11 cellular contexts compared by ENCODE assay signal in the genomic region with DNA sequence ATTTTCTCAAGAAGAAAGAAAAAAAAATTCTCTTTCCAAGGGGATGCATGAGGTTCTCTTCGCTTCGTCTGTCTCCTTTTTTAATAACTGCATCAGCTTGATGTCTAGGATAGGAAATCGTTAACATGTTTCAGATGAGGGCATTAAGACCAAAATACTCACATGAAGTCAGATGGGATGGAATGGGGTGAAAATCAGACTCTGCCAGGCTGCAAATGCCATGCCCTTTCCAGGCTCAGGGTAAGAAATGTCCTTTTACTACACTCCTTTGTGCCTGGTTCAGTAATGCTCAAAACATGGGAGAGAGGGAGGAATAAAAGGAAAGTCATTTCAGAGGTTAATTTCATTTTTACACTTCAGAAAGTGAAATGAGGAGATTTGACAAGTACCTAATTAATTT.
"Had no signal": no experiment of that assay in that cellular context is flagged by ENCODE, and none has a peak within 500 bp of the region (broad histone marks: within the 10 kb centered on the region; RNA-seq: fewer than 3 reads in every experiment).

No MANE protein-coding gene starts in this region.

- DNase-seq: central memory CD4-positive, alpha-beta T cell; immature natural killer cell; mesendoderm; naive thymus-derived CD4-positive, alpha-beta T cell; nephron progenitor cell; stimulated activated CD4-positive, alpha-beta T cell treated with anti-CD3 and anti-CD28 coated beads, Interleukin-2, amount 100 ng/mL, for 48 hours; stimulated activated naive CD4-positive, alpha-beta T cell treated with Interleukin-2 at 50 U/mL for 16 hours; thyroid gland; upper lobe of left lung; uterus had no signal

- H3K27ac ChIP-seq: thyroid gland, upper lobe of left lung, uterus had no signal

- H3K27me3 ChIP-seq: thyroid gland, upper lobe of left lung, uterus had no signal

- H3K36me3 ChIP-seq: thyroid gland, upper lobe of left lung, uterus had no signal

- H3K9me3 ChIP-seq: thyroid gland, uterus had no signal

- H3K4me3 ChIP-seq: smooth muscle cell, thyroid gland, upper lobe of left lung, uterus had no signal

- H3K4me1 ChIP-seq: thyroid gland, upper lobe of left lung, uterus had no signal

- ATAC-seq: naive thymus-derived CD4-positive, alpha-beta T cell had no signal
